ENCODE assay signal across 16 cellular contexts in the genomic region with DNA sequence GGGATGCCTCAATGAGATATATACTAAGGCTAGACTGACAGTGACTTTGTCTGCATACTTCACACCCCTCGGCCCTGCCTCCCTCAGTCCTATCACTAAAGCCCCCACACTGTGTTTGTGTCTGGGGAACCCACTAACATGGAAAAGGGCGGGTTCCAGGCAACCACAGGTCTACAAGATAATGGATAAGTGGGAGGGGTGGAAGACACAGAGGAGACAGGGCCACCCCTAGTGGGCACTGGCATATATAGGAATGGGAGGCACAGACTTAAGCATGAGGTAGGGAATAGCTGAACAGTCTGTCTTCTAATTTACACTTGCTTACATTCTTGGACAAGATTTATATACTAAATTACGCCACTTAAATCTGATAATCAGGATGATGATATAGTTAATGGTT.
"Had no signal": no experiment of that assay in that cellular context is flagged by ENCODE, and none has a peak within 500 bp of the region (broad histone marks: within the 10 kb centered on the region; RNA-seq: fewer than 3 reads in every experiment).

No MANE protein-coding gene starts in this region.

- H3K36me3 Mint-ChIP-seq: activated naive CD4-positive, alpha-beta T cell treated with anti-CD3 and anti-CD28 coated beads, Interleukin-2, amount 50 U/mL, for 72 hours; brain had no signal

- H3K36me3 ChIP-seq: ovary, vagina had no signal

- H3K4me3 ChIP-seq: hepatocyte, ovary, vagina had no signal

- H3K4me1 Mint-ChIP-seq: neural crest cell; stimulated activated naive CD8-positive, alpha-beta T cell treated with anti-CD3 and anti-CD28 coated beads, Interleukin-15, amount 100 ng/mL, for 72 hours had no signal

- H3K9me3 ChIP-seq: ovary, vagina had no signal

- DNase-seq: activated CD4-positive, alpha-beta T cell treated with anti-CD3 and anti-CD28 coated beads, Interleukin-2, amount 50 U/mL, for 4 hours; activated effector memory CD4-positive, alpha-beta T cell treated with Interleukin-2 at 50 U/mL for 16 hours; activated T-cell treated with anti-CD3 and anti-CD28 coated beads, Interleukin-2, amount 50 U/mL, for 1 hour; amygdala; effector memory CD8-positive, alpha-beta T cell; ovary; stimulated activated CD4-positive, alpha-beta T cell treated with anti-CD3 and anti-CD28 coated beads, Interleukin-15, amount 100 ng/mL, for 24 hours; stimulated activated CD4-positive, alpha-beta T cell treated with anti-CD3 and anti-CD28 coated beads, Interleukin-4, amount 100 ng/mL, for 24 hours; stimulated activated naive CD8-positive, alpha-beta T cell treated with anti-CD3 and anti-CD28 coated beads, Interleukin-15, amount 100 ng/mL, for 72 hours had no signal

- H3K27me3 ChIP-seq: hepatocyte, ovary, vagina had no signal

- H3K9me3 Mint-ChIP-seq: activated naive CD4-positive, alpha-beta T cell treated with anti-CD3 and anti-CD28 coated beads, Interleukin-2, amount 50 U/mL, for 72 hours; brain; dendritic cell treated with granulocyte-macrophage colony-stimulating factor and Interleukin-4, amounts not matched to agents 40 ng/mL and 50 ng/mL, for 4 days; neural crest cell; stimulated activated naive CD8-positive, alpha-beta T cell treated with anti-CD3 and anti-CD28 coated beads, Interleukin-15, amount 100 ng/mL, for 72 hours had no signal

- H3K27ac ChIP-seq: hepatocyte, ovary, vagina had no signal

- H3K27me3 Mint-ChIP-seq: brain; dendritic cell treated with granulocyte-macrophage colony-stimulating factor and Interleukin-4, amounts not matched to agents 40 ng/mL and 50 ng/mL, for 4 days; stimulated activated naive CD8-positive, alpha-beta T cell treated with anti-CD3 and anti-CD28 coated beads, Interleukin-15, amount 100 ng/mL, for 72 hours had no signal

- H3K4me3 Mint-ChIP-seq: brain; dendritic cell treated with granulocyte-macrophage colony-stimulating factor and Interleukin-4, amounts not matched to agents 40 ng/mL and 50 ng/mL, for 4 days; effector memory CD8-positive, alpha-beta T cell; mesothelial cell of epicardium; neural crest cell; stimulated activated naive CD8-positive, alpha-beta T cell treated with anti-CD3 and anti-CD28 coated beads, Interleukin-15, amount 100 ng/mL, for 72 hours had no signal

- H3K27ac Mint-ChIP-seq: activated naive CD4-positive, alpha-beta T cell treated with anti-CD3 and anti-CD28 coated beads, Interleukin-2, amount 50 U/mL, for 72 hours; brain; dendritic cell treated with granulocyte-macrophage colony-stimulating factor and Interleukin-4, amounts not matched to agents 40 ng/mL and 50 ng/mL, for 4 days; effector memory CD8-positive, alpha-beta T cell; mesothelial cell of epicardium; stimulated activated naive CD8-positive, alpha-beta T cell treated with anti-CD3 and anti-CD28 coated beads, Interleukin-15, amount 100 ng/mL, for 72 hours had no signal
